ENCODE assay signal across 8 cellular contexts in the genomic region with DNA sequence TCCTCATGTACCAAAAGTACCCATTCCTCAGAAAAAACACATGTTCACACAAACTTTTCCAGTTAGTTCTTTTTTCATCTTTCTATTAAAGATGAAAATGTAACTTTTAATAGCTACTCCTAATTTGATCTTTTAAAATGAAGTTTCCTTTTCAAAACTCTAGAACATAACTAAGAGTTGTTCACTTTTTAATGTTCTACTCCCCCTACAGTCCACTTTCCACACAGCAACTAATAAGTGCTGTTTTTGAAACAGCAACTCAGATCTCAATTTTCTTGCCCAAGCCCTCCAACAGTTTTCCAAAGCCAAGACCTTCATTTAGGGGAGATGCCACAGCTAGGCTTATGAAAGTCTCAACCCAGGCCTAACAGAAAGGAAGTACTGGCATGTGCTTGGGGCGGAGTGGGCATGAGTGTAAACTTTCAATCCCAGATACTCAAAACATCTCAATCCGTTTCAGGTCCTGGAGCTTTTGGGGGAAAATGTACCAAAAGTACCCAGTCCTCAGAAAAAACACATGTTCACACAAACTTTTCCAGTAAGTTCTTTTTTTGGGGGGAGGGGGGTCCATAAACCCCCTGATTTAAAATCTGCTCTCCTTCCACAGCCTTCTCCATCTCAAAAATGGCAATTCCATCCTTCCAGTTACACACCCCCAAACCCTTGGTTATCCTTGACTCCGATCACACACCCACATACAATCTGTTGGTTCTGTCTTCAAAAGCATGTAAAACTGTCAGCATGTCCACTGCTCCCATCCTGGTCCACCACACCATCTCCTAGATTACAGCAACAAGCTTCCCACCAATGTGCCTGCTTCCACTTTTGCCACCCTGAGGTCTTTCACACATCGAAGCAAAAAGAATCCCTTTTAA. TPM values are rescaled to one million over a fixed set of nuclear protein-coding genes. Genes with fewer than 3 reads are reported as not detected.
DNase-seq lines count a peak whose midpoint lies in the region; ATAC-seq, FAIRE-seq and TF ChIP-seq lines count a peak whose summit lies in the region.

No MANE protein-coding gene starts in this region.

- H3K4me3 ChIP-seq in WI38 (ENCODE audit: low read depth, low read length) (peak overlapping the region; percentile 86), gastroesophageal sphincter (no peak overlapping the region), small intestine (ENCODE audit: low read depth in 1 of 2, low read length in 2 of 2) (no peak overlapping the region), suprapubic skin (no peak overlapping the region)

- H3K4me1 ChIP-seq in gastroesophageal sphincter (peaks cover 0 to 62% (median 25%) of the 10 kb centered on the region in 3 donors), small intestine (ENCODE audit: control insufficient read depth in 2 of 2, insufficient read depth in 1 of 2, low read depth in 1 of 2, low read length in 1 of 2) (peaks cover 1 to 9% of the 10 kb centered on the region in 2 donors), suprapubic skin (peaks cover 55% of the 10 kb centered on the region)

- no peak for TF ChIP-seq EP300 in gastroesophageal sphincter (IDR thresholded peaks at IDR 0.05)
- no peak for TF ChIP-seq EP300 in suprapubic skin (IDR thresholded peaks at IDR 0.05)

- no peak for DNase-seq in stimulated activated naive CD8-positive, alpha-beta T cell treated with anti-CD3 and anti-CD28 coated beads, Interleukin-15, Interleukin-2, amounts not matched to agents 100 U/mL and 50 U/mL, for 24 hours
- DNase-seq in MV-4-11 (lab: John Stamatoyannopoulos, UW) (peak; percentile 67), small intestine (peak; percentile 54), suprapubic skin (ENCODE audit: low spot score in 2 of 2) (no peak)

- H3K9me3 ChIP-seq in gastroesophageal sphincter (no peaks in the 10 kb centered on the region), small intestine (ENCODE audit: control insufficient read depth, low read depth) (no peaks in the 10 kb centered on the region), suprapubic skin (no peaks in the 10 kb centered on the region)

- H3K9me3 Mint-ChIP-seq in stimulated activated naive CD8-positive, alpha-beta T cell treated with anti-CD3 and anti-CD28 coated beads, Interleukin-15, Interleukin-2, amounts not matched to agents 100 ng/mL and 50 ng/mL, for 24 hours, result no peaks in the 10 kb centered on the region

- TF ChIP-seq CTCF in WI38 (IDR thresholded peaks at IDR 0.05; ENCODE audit: low read depth, low read length) (peak; percentile 36; the same call in 1 of the 2 replicates), gastroesophageal sphincter (IDR thresholded peaks at IDR 0.05) (peak in 3 of 4 experiments; percentile 49 to 62 (median 60)), suprapubic skin (IDR thresholded peaks at IDR 0.05) (peak in 1 of 2 donors; percentile 52)

- no peaks in the 10 kb centered on the region for H3K27me3 Mint-ChIP-seq in stimulated activated naive CD8-positive, alpha-beta T cell treated with anti-CD3 and anti-CD28 coated beads, Interleukin-15, Interleukin-2, amounts not matched to agents 100 ng/mL and 50 ng/mL, for 24 hours

- H3K36me3 ChIP-seq in gastroesophageal sphincter (peaks cover 0 to 13% of the 10 kb centered on the region in 2 donors), small intestine (ENCODE audit: control insufficient read depth in 2 of 2, insufficient read depth in 2 of 2, low read length in 2 of 2) (peaks cover 0 to 2% of the 10 kb centered on the region in 2 donors), suprapubic skin (peaks cover 10% of the 10 kb centered on the region)

- H3K27me3 ChIP-seq in gastroesophageal sphincter, result no peaks in the 10 kb centered on the region
- H3K27me3 ChIP-seq in small intestine (ENCODE audit: control insufficient read depth in 2 of 2, insufficient read depth in 2 of 2, low read length in 2 of 2), result no peaks in the 10 kb centered on the region
- H3K27me3 ChIP-seq in suprapubic skin, result no peaks in the 10 kb centered on the region

- FAIRE-seq in small intestine (lab: Jason Lieb, UNC), result no peak

- H3K27ac ChIP-seq in gastroesophageal sphincter (no peak overlapping the region), small intestine (ENCODE audit: low read depth in 1 of 2, low read length in 1 of 2) (peak overlapping the region in 1 of 2 donors; percentile 5), suprapubic skin (no peak overlapping the region)

- H3K27ac Mint-ChIP-seq in stimulated activated naive CD8-positive, alpha-beta T cell treated with anti-CD3 and anti-CD28 coated beads, Interleukin-15, Interleukin-2, amounts not matched to agents 100 ng/mL and 50 ng/mL, for 24 hours, result peak overlapping the region; percentile 96

- WGBS in gastroesophageal sphincter (ENCODE audit: low coverage in 1 of 2), 2 donors, result 47 to 70% methylated on average over 4 of the region's 4 CpGs
- WGBS in small intestine, 3 donors, result 49 to 52% (median 49%) methylated on average over 4 of the region's 4 CpGs
- 48% methylated on average over 4 of the region's 4 CpGs for WGBS in suprapubic skin

- H3K36me3 Mint-ChIP-seq in stimulated activated naive CD8-positive, alpha-beta T cell treated with anti-CD3 and anti-CD28 coated beads, Interleukin-15, Interleukin-2, amounts not matched to agents 100 ng/mL and 50 ng/mL, for 24 hours (ENCODE audit: low read depth), result peaks cover 57% of the 10 kb centered on the region

- ATAC-seq in stimulated activated naive CD8-positive, alpha-beta T cell treated with anti-CD3 and anti-CD28 coated beads, Interleukin-15, Interleukin-2, amounts not matched to agents 100 U/mL and 50 U/mL, for 24 hours, result no peak
- ATAC-seq in gastroesophageal sphincter (no peak), GM18520 (IDR thresholded peaks at IDR 0.05; ENCODE audit: unreplicated experiment) (no peak)

- peaks cover 54% of the 10 kb centered on the region for H3K4me1 Mint-ChIP-seq in stimulated activated naive CD8-positive, alpha-beta T cell treated with anti-CD3 and anti-CD28 coated beads, Interleukin-15, Interleukin-2, amounts not matched to agents 100 ng/mL and 50 ng/mL, for 24 hours (ENCODE audit: low read depth)

- H3K4me3 Mint-ChIP-seq in stimulated activated naive CD8-positive, alpha-beta T cell treated with anti-CD3 and anti-CD28 coated beads, Interleukin-15, Interleukin-2, amounts not matched to agents 100 ng/mL and 50 ng/mL, for 24 hours, result peak overlapping the region; percentile 85

- TF ChIP-seq POLR2A in gastroesophageal sphincter (IDR thresholded peaks at IDR 0.05) (no peak), suprapubic skin (IDR thresholded peaks at IDR 0.05) (no peak)

RNA-seq across cellular contexts. Expression of gene FBL, which starts 2.0 kb away (rescaled TPM):
- 100 to 1,000 TPM in 1 of 4 donors, 10 to 100 TPM in 3; 72.5 to 105 (median 89.1) TPM for total RNA-seq in gastroesophageal sphincter
- polyA plus RNA-seq in small intestine, result 100 to 1,000 TPM; 109 to 447 (median 177) TPM
- total RNA-seq in suprapubic skin, result 100 to 1,000 TPM; 193 to 333 (median 273) TPM

RNA-seq across cellular contexts. Expression of gene DYRK1B, which starts 10.2 kb away (rescaled TPM):
- total RNA-seq in gastroesophageal sphincter, result 10 to 100 TPM in 2 of 4 donors, 1 to 10 TPM in 2; 8.6 to 19.4 (median 11.4) TPM
- 10 to 100 TPM in 2 of 3 donors, 1 to 10 TPM in 1; 8.6 to 12.1 (median 10.8) TPM for polyA plus RNA-seq in small intestine
- 10 to 100 TPM; 17.9 to 31.7 (median 24.2) TPM for total RNA-seq in suprapubic skin

Comparison
In these comparisons a context has a peak if more than half of its experiments do, and no peak if none do; other contexts are left out.
1. DNase-seq: peak in MV-4-11 (single experiment) and small intestine (single experiment); none in stimulated activated naive CD8-positive, alpha-beta T cell treated with anti-CD3 and anti-CD28 coated beads, Interleukin-15, Interleukin-2, amounts not matched to agents 100 U/mL and 50 U/mL, for 24 hours (single experiment) and suprapubic skin (0 of 2).